In genomic region chr22:49371325-49372110, GRCh38 we compare ENCODE assay signal across 17 cellular contexts.
"Had no signal": no experiment of that assay in that cellular context is flagged by ENCODE, and none has a peak within 500 bp of the region (broad histone marks: within the 10 kb centered on the region; RNA-seq: fewer than 3 reads in every experiment).

No MANE protein-coding gene starts in this region.

- H3K27me3 ChIP-seq: hepatocyte had no signal

- H3K4me3 ChIP-seq: hepatocyte, mucosa of descending colon, psoas muscle, sigmoid colon, SK-N-MC had no signal

- DNase-seq: activated CD4-positive, alpha-beta T cell treated with anti-CD3 and anti-CD28 coated beads, Interleukin-2, amount 10 ng/mL, durations not matched to agents 24 days and 14 days; activated naive CD4-positive, alpha-beta T cell treated with anti-CD3 and anti-CD28 coated beads for 36 hours; effector CD8-positive, alpha-beta T cell; kidney glomerular epithelial cell; mammary epithelial cell; nucleus accumbens; psoas muscle; sigmoid colon; stimulated activated CD4-positive, alpha-beta T cell treated with anti-CD3 and anti-CD28 coated beads, Interleukin-12 subunit alpha, Interleukin-12 subunit beta, amount 100 ng/mL, for 4 hours; stimulated activated naive CD4-positive, alpha-beta T cell; T-cell; T1000 had no signal

- H3K4me1 ChIP-seq: psoas muscle, sigmoid colon had no signal

- H3K27ac ChIP-seq: epithelial cell of prostate, hepatocyte, psoas muscle, sigmoid colon, SK-N-MC had no signal

- H3K36me3 ChIP-seq: sigmoid colon had no signal

- ATAC-seq: mucosa of descending colon; naive thymus-derived CD8-positive, alpha-beta T cell; psoas muscle; T-cell had no signal

- H3K9me3 ChIP-seq: mucosa of descending colon, psoas muscle, sigmoid colon had no signal
